ENCODE assay signal across 13 cellular contexts in the genomic region with DNA sequence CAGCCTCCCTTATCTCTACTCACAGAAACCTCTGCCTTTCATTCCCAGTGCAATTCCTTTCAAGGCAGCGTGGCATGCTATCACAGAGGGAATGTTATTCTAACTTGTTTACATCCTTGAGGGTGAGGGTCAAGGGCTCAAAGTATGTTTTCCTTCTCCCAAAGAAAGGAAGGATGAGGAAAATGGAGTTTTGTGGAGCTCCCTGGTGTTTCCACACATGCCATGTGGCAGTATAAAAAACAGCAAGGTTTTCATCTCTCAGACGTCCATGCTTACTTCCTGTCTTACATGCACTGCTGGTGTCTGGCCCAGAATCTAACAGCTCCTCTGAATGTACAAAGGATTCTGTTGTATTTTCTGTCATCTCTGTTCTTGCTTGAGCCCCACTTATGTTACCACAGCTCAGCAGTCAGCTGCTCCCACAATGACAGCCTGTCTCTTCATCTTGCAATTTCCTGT.
A peak's percentile ranks its signal among the peaks of the same experiment; 100 is the strongest.
DNase-seq lines count a peak whose midpoint lies in the region; ATAC-seq and TF ChIP-seq lines count a peak whose summit lies in the region.
"Had no signal": no experiment of that assay in that cellular context is flagged by ENCODE, and none has a peak within 500 bp of the region (broad histone marks: within the 10 kb centered on the region; RNA-seq: fewer than 3 reads in every experiment).

No MANE protein-coding gene starts in this region.

- H3K9me3 Mint-ChIP-seq in WTC11 (no peaks in the 10 kb centered on the region), progenitor cell of endocrine pancreas (ENCODE audit: low read depth) (no peaks in the 10 kb centered on the region)
- H3K9me3 Mint-ChIP-seq: activated B cell treated with CpG ODN at 0.5 μM for 24 hours; activated naive CD4-positive, alpha-beta T cell treated with anti-CD3 and anti-CD28 coated beads for 36 hours had no signal

- H3K36me3 Mint-ChIP-seq in WTC11 = no peaks in the 10 kb centered on the region
- no peaks in the 10 kb centered on the region for H3K36me3 Mint-ChIP-seq in progenitor cell of endocrine pancreas (ENCODE audit: insufficient read depth)

- H3K27me3 Mint-ChIP-seq in WTC11 (ENCODE audit: low read depth) = no peaks in the 10 kb centered on the region
- no peaks in the 10 kb centered on the region for H3K27me3 Mint-ChIP-seq in progenitor cell of endocrine pancreas
- H3K27me3 Mint-ChIP-seq: activated B cell treated with CpG ODN at 0.5 μM for 24 hours had no signal

- CTCF ChIA-PET in WTC11 (lab: Charles Lee) = interaction anchor here (2.8 kb wide), 1 partner anchor 68 kb away, joined by 8 read pairs; no protein-coding TSS in a partner anchor

- peak; percentile 8 for DNase-seq in ELF-1 (ENCODE audit: low read depth, low spot score)
- DNase-seq in WTC11 (ENCODE audit: low spot score) = no peak
- DNase-seq in globus pallidus (ENCODE audit: low spot score) = peak; percentile 85
- DNase-seq in progenitor cell of endocrine pancreas (ENCODE audit: low spot score, unreplicated experiment) = no peak
- DNase-seq in T-helper 9 cell = no peak
- DNase-seq in NCI-H510A treated with DMSO at 0.1 percent for 48 hours (lab: John Stamatoyannopoulos, UW) = no peak
- DNase-seq in activated T-cell treated with anti-CD3 and anti-CD28 coated beads, Interleukin-2, amount 50 U/mL, for 48 hours = no peak
- DNase-seq: activated B cell treated with CpG ODN at 0.5 μM for 24 hours; activated naive CD4-positive, alpha-beta T cell treated with anti-CD3 and anti-CD28 coated beads for 36 hours; NCI-H1105 treated with DMSO at 0.1 percent for 48 hours; PC-3; stimulated activated CD4-positive, alpha-beta T cell treated with anti-CD3 and anti-CD28 coated beads, Interleukin-1b, Interleukin-23, amount 100 ng/mL, for 48 hours had no signal

- H3K4me1 Mint-ChIP-seq in WTC11 = peaks cover 26% of the 10 kb centered on the region
- peaks cover 13% of the 10 kb centered on the region for H3K4me1 Mint-ChIP-seq in progenitor cell of endocrine pancreas (ENCODE audit: low read depth)
- H3K4me1 Mint-ChIP-seq: activated B cell treated with CpG ODN at 0.5 μM for 24 hours had no signal

- POLR2A ChIA-PET in WTC11 (lab: Charles Lee) = no interaction called here

- H3K27ac Mint-ChIP-seq in WTC11 (no peak overlapping the region), progenitor cell of endocrine pancreas (peak overlapping the region; percentile 92)
- H3K27ac Mint-ChIP-seq: activated B cell treated with CpG ODN at 0.5 μM for 24 hours; activated naive CD4-positive, alpha-beta T cell treated with anti-CD3 and anti-CD28 coated beads for 36 hours had no signal

- H3K4me3 Mint-ChIP-seq in WTC11 (no peak overlapping the region), progenitor cell of endocrine pancreas (ENCODE audit: low read depth) (no peak overlapping the region)
- H3K4me3 Mint-ChIP-seq: activated B cell treated with CpG ODN at 0.5 μM for 24 hours; activated naive CD4-positive, alpha-beta T cell treated with anti-CD3 and anti-CD28 coated beads for 36 hours had no signal

- ATAC-seq in WTC11 (peak; percentile 51), HG03097 (IDR thresholded peaks at IDR 0.05; ENCODE audit: low FRiP score, unreplicated experiment) (no peak)
- ATAC-seq: PC-3 had no signal

- no peak for TF ChIP-seq CTCF in WTC11 (IDR thresholded peaks at IDR 0.05)
- TF ChIP-seq CTCF in progenitor cell of endocrine pancreas (IDR thresholded peaks at IDR 0.05; ENCODE audit: unreplicated experiment) = no peak

TF ChIP-seq in WTC11, 78 proteins besides CTCF, POLR2A, EP300 and RAD21 (continues in another document):
- TF ChIP-seq NFE2L1 (CRISPR knock-in tag; IDR thresholded peaks at IDR 0.05) = no peak
- no peak for TF ChIP-seq EMX1 (CRISPR knock-in tag; IDR thresholded peaks at IDR 0.05)
- TF ChIP-seq, protein P1, sequence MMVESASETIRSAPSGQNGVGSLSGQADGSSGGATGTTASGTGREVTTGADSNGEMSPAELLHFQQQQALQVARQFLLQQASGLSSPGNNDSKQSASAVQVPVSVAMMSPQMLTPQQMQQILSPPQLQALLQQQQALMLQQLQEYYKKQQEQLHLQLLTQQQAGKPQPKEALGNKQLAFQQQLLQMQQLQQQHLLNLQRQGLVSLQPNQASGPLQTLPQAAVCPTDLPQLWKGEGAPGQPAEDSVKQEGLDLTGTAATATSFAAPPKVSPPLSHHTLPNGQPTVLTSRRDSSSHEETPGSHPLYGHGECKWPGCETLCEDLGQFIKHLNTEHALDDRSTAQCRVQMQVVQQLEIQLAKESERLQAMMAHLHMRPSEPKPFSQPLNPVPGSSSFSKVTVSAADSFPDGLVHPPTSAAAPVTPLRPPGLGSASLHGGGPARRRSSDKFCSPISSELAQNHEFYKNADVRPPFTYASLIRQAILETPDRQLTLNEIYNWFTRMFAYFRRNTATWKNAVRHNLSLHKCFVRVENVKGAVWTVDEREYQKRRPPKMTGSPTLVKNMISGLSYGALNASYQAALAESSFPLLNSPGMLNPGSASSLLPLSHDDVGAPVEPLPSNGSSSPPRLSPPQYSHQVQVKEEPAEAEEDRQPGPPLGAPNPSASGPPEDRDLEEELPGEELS (CRISPR knock-in tag; IDR thresholded peaks at IDR 0.05) = no peak
- TF ChIP-seq ZNF317 (CRISPR knock-in tag; IDR thresholded peaks at IDR 0.05; ENCODE audit: borderline replicate concordance, low read depth) = no peak
- TF ChIP-seq, protein P2, sequence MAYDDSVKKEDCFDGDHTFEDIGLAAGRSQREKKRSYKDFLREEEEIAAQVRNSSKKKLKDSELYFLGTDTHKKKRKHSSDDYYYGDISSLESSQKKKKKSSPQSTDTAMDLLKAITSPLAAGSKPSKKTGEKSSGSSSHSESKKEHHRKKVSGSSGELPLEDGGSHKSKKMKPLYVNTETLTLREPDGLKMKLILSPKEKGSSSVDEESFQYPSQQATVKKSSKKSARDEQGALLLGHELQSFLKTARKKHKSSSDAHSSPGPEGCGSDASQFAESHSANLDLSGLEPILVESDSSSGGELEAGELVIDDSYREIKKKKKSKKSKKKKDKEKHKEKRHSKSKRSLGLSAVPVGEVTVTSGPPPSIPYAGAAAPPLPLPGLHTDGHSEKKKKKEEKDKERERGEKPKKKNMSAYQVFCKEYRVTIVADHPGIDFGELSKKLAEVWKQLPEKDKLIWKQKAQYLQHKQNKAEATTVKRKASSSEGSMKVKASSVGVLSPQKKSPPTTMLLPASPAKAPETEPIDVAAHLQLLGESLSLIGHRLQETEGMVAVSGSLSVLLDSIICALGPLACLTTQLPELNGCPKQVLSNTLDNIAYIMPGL (CRISPR knock-in tag; IDR thresholded peaks at IDR 0.05) = no peak
- TF ChIP-seq, protein P3, sequence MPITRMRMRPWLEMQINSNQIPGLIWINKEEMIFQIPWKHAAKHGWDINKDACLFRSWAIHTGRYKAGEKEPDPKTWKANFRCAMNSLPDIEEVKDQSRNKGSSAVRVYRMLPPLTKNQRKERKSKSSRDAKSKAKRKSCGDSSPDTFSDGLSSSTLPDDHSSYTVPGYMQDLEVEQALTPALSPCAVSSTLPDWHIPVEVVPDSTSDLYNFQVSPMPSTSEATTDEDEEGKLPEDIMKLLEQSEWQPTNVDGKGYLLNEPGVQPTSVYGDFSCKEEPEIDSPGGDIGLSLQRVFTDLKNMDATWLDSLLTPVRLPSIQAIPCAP (CRISPR knock-in tag; IDR thresholded peaks at IDR 0.05) = no peak
- TF ChIP-seq ZNF281 (CRISPR knock-in tag; IDR thresholded peaks at IDR 0.05) = no peak
- no peak for TF ChIP-seq ZNF138 (CRISPR knock-in tag; conservative IDR thresholded peaks at IDR 0.05)
- no peak for TF ChIP-seq ETV6 (CRISPR knock-in tag; IDR thresholded peaks at IDR 0.05)
- TF ChIP-seq ZNF121 (CRISPR knock-in tag; IDR thresholded peaks at IDR 0.05) = no peak
- no peak for TF ChIP-seq ZNF263 (CRISPR knock-in tag; IDR thresholded peaks at IDR 0.05; ENCODE audit: low read depth)
- TF ChIP-seq STAT6 (CRISPR knock-in tag; conservative IDR thresholded peaks at IDR 0.05; ENCODE audit: low read depth) = no peak
- TF ChIP-seq MYBL2 (CRISPR knock-in tag; IDR thresholded peaks at IDR 0.05) = no peak

Comparison
In these comparisons a context has a peak if more than half of its experiments do, and no peak if none do; other contexts are left out.
1. DNase-seq: peak in ELF-1 (single experiment) and globus pallidus (single experiment); none in WTC11 (single experiment), progenitor cell of endocrine pancreas (single experiment), T-helper 9 cell (single experiment), NCI-H510A treated with DMSO at 0.1 percent for 48 hours (single experiment) and activated T-cell treated with anti-CD3 and anti-CD28 coated beads, Interleukin-2, amount 50 U/mL, for 48 hours (0 of 2).